In genomic region chr19:6108721-6109633, GRCh38 we compare ENCODE assay signal across 8 cellular contexts.
DNase-seq lines count a peak whose midpoint lies in the region; FAIRE-seq and TF ChIP-seq lines count a peak whose summit lies in the region.

No MANE protein-coding gene starts in this region.

- no peak for FAIRE-seq in HTR-8/SVneo (lab: Jason Lieb, UNC)

- in situ Hi-C loops in astrocyte of the spinal cord (cut with HindIII; ENCODE audit: low sequenced_read_pairs): no loop called here

- H3K4me3 ChIP-seq in astrocyte of the spinal cord (ENCODE audit: low read depth, low read length): peak overlapping the region; percentile 48
- peak overlapping the region; percentile 47 for H3K4me3 ChIP-seq in iPS-11a (ENCODE audit: low read depth, low read length)
- H3K4me3 ChIP-seq in skeletal muscle cell (ENCODE audit: low read depth, low read length): peak overlapping the region; percentile 63

- TF ChIP-seq CTCF in astrocyte of the spinal cord (IDR thresholded peaks at IDR 0.05; ENCODE audit: low read depth, low read length): no peak

- peak; percentile 28 for DNase-seq in SIG-M5 treated with dmso at 0.1 percent for 504 hours (lab: John Stamatoyannopoulos, UW; ENCODE audit: unreplicated experiment)
- DNase-seq in SIG-M5 (lab: John Stamatoyannopoulos, UW): no peak
- DNase-seq in SW480 (ENCODE audit: low spot score): peak; percentile 38
- peak; percentile 68 for DNase-seq in astrocyte of the spinal cord (ENCODE audit: low read depth, low spot score)
- no peak for DNase-seq in skeletal muscle cell (ENCODE audit: low read depth)
- DNase-seq in HTR-8/SVneo (ENCODE audit: insufficient read length, low spot score): no peak
- DNase-seq in OCI-M2 (lab: John Stamatoyannopoulos, UW; ENCODE audit: unreplicated experiment): no peak

Comparison
In these comparisons a context has a peak if more than half of its experiments do, and no peak if none do; other contexts are left out.
1. DNase-seq: peak in SIG-M5 treated with dmso at 0.1 percent for 504 hours (single experiment), SW480 (single experiment) and astrocyte of the spinal cord (single experiment); none in SIG-M5 (single experiment), skeletal muscle cell (single experiment), HTR-8/SVneo (single experiment) and OCI-M2 (single experiment).
2. Peak in every context shown above with its lines, with median percentiles within 50 percentile points of each other: H3K4me3 ChIP-seq.